Comparison of ENCODE assay signal across 20 cellular contexts in genomic region chr7:2288986-2289611, GRCh38. TPM values are rescaled to one million over a fixed set of nuclear protein-coding genes. Genes with fewer than 3 reads are reported as not detected.
A peak's percentile ranks its signal among the peaks of the same experiment; 100 is the strongest.
DNase-seq lines count a peak whose midpoint lies in the region; ATAC-seq and TF ChIP-seq lines count a peak whose summit lies in the region.
"Had no signal": no experiment of that assay in that cellular context is flagged by ENCODE, and none has a peak within 500 bp of the region (broad histone marks: within the 10 kb centered on the region; RNA-seq: fewer than 3 reads in every experiment).

No MANE protein-coding gene starts in this region.

- H3K4me1 Mint-ChIP-seq in mesothelial cell of epicardium = no peaks in the 10 kb centered on the region
- H3K4me1 Mint-ChIP-seq: activated CD4-positive, alpha-beta T cell treated with anti-CD3 and anti-CD28 coated beads, Interleukin-2, amount 10 ng/mL, durations not matched to agents 24 days and 14 days; activated naive CD4-positive, alpha-beta T cell treated with anti-CD3 and anti-CD28 coated beads, Interleukin-2, amount 50 U/mL, for 24 hours had no signal

- no peaks in the 10 kb centered on the region for H3K9me3 ChIP-seq in SU-DHL-6 (ENCODE audit: insufficient read depth, low read length)
- H3K9me3 ChIP-seq in stomach = no peaks in the 10 kb centered on the region
- H3K9me3 ChIP-seq: colonic mucosa, SK-N-SH had no signal

- H3K4me3 ChIP-seq in AG10803 (ENCODE audit: low read length) (peak overlapping the region; percentile 31), SU-DHL-6 (ENCODE audit: insufficient read depth, low read length, poor library complexity, severe bottlenecking) (no peak overlapping the region), stomach (no peak overlapping the region)
- H3K4me3 ChIP-seq: colonic mucosa, neural progenitor cell had no signal

- no peaks in the 10 kb centered on the region for H3K27me3 Mint-ChIP-seq in mesothelial cell of epicardium (ENCODE audit: low read depth)
- H3K27me3 Mint-ChIP-seq: activated CD4-positive, alpha-beta T cell treated with anti-CD3 and anti-CD28 coated beads, Interleukin-2, amount 10 ng/mL, durations not matched to agents 24 days and 14 days; activated naive CD4-positive, alpha-beta T cell treated with anti-CD3 and anti-CD28 coated beads, Interleukin-2, amount 50 U/mL, for 24 hours had no signal

- H4K20me1 ChIP-seq in SU-DHL-6 (ENCODE audit: low read depth, low read length) = no peaks in the 10 kb centered on the region

- H3K36me3 Mint-ChIP-seq in mesothelial cell of epicardium = peaks cover 6% of the 10 kb centered on the region
- H3K36me3 Mint-ChIP-seq: neural progenitor cell had no signal

- no peak overlapping the region for H3K4me3 Mint-ChIP-seq in mesothelial cell of epicardium
- H3K4me3 Mint-ChIP-seq: activated CD4-positive, alpha-beta T cell treated with anti-CD3 and anti-CD28 coated beads, Interleukin-2, amount 10 ng/mL, durations not matched to agents 24 days and 14 days; activated naive CD4-positive, alpha-beta T cell treated with anti-CD3 and anti-CD28 coated beads, Interleukin-2, amount 50 U/mL, for 24 hours; CD8-positive, alpha-beta T cell; neural progenitor cell had no signal

- no peaks in the 10 kb centered on the region for H3K27me3 ChIP-seq in SU-DHL-6 (ENCODE audit: low read length)
- no peaks in the 10 kb centered on the region for H3K27me3 ChIP-seq in stomach
- H3K27me3 ChIP-seq: colonic mucosa, neural progenitor cell had no signal

- TF ChIP-seq CTCF in AG10803 (conservative IDR thresholded peaks at IDR 0.05; ENCODE audit: low read length) (no peak), SU-DHL-6 (IDR thresholded peaks at IDR 0.05; ENCODE audit: insufficient read depth, low read length, poor library complexity, severe bottlenecking) (no peak), mesothelial cell of epicardium (IDR thresholded peaks at IDR 0.05; ENCODE audit: unreplicated experiment) (no peak), stomach (IDR thresholded peaks at IDR 0.05) (no peak)

- no peaks in the 10 kb centered on the region for H3K4me1 ChIP-seq in stomach
- H3K4me1 ChIP-seq: colonic mucosa, neural progenitor cell had no signal

- H3K79me2 ChIP-seq in SU-DHL-6 (ENCODE audit: insufficient read depth, low read length) = peaks cover 62% of the 10 kb centered on the region

- 0 out of 2 replicates have a peak overlapping the region, but pooled peaks have one; percentile 10 for H3K9ac ChIP-seq in SU-DHL-6 (ENCODE audit: low read length)
- H3K9ac ChIP-seq: neural progenitor cell, SK-N-SH had no signal

- no peaks in the 10 kb centered on the region for H3K9me3 Mint-ChIP-seq in mesothelial cell of epicardium
- H3K9me3 Mint-ChIP-seq: activated CD4-positive, alpha-beta T cell treated with anti-CD3 and anti-CD28 coated beads, Interleukin-2, amount 10 ng/mL, durations not matched to agents 24 days and 14 days; activated naive CD4-positive, alpha-beta T cell treated with anti-CD3 and anti-CD28 coated beads, Interleukin-2, amount 50 U/mL, for 24 hours; CD8-positive, alpha-beta T cell; neural progenitor cell had no signal

- ATAC-seq in GM18909 (IDR thresholded peaks at IDR 0.05; ENCODE audit: poor library complexity, unreplicated experiment) (peak; percentile 10), esophagus mucosa (no peak)
- ATAC-seq: CD8-positive, alpha-beta T cell; HCT116; Panc1 had no signal

- H3K27ac Mint-ChIP-seq in mesothelial cell of epicardium = peak overlapping the region; percentile 0
- H3K27ac Mint-ChIP-seq: activated CD4-positive, alpha-beta T cell treated with anti-CD3 and anti-CD28 coated beads, Interleukin-2, amount 10 ng/mL, durations not matched to agents 24 days and 14 days; activated naive CD4-positive, alpha-beta T cell treated with anti-CD3 and anti-CD28 coated beads, Interleukin-2, amount 50 U/mL, for 24 hours; CD8-positive, alpha-beta T cell had no signal

- H3K27ac ChIP-seq in SU-DHL-6 (ENCODE audit: low read depth, low read length) (peak overlapping the region; percentile 53), stomach (no peak overlapping the region)
- H3K27ac ChIP-seq: colonic mucosa, neural progenitor cell had no signal

- peaks cover 10% of the 10 kb centered on the region for H3F3A ChIP-seq in SU-DHL-6 (ENCODE audit: insufficient read depth)

- no peaks in the 10 kb centered on the region for H3K9me2 ChIP-seq in SU-DHL-6 (replicated peaks; ENCODE audit: insufficient read depth, low read length)
- H3K9me2 ChIP-seq: SK-N-SH had no signal

- intact Hi-C loops in stomach (cut with DNase I; ENCODE audit: low total_unique reads) = no loop called here

- H3K4me2 ChIP-seq in SU-DHL-6 (ENCODE audit: low read depth, low read length, poor library complexity, severe bottlenecking) = peak overlapping the region; percentile 36
- H3K4me2 ChIP-seq: neural progenitor cell, SK-N-SH had no signal

- H2AFZ ChIP-seq in SU-DHL-6 (ENCODE audit: low read depth, low read length, severe bottlenecking) = no peak overlapping the region
- H2AFZ ChIP-seq: neural progenitor cell had no signal

- no peak for TF ChIP-seq POLR2A in stomach (IDR thresholded peaks at IDR 0.05)

- H3K36me3 ChIP-seq in SU-DHL-6 (ENCODE audit: low read length) (no peaks in the 10 kb centered on the region), stomach (peaks cover 0 to 8% (median 3%) of the 10 kb centered on the region in 4 donors)
- H3K36me3 ChIP-seq: colonic mucosa, neural progenitor cell had no signal

- no peak for TF ChIP-seq EP300 in stomach (IDR thresholded peaks at IDR 0.05)

- WGBS in stomach, 5 donors = 77 to 88% (median 82%) methylated on average over 23 of the region's 23 CpGs

- DNase-seq in AG10803 (ENCODE audit: low read depth) (peak; percentile 46), mesothelial cell of epicardium (ENCODE audit: low spot score in 2 of 2, unreplicated experiment in 2 of 2) (no peak), stomach (no peak), SKM-1 treated with dmso at 0.1 percent for 144 hours (lab: John Stamatoyannopoulos, UW; ENCODE audit: unreplicated experiment) (no peak)
- DNase-seq in activated T-cell treated with anti-CD3 and anti-CD28 coated beads, Interleukin-2, amount 50 U/mL, for 1 hour = no peak
- DNase-seq: activated CD4-positive, alpha-beta T cell treated with anti-CD3 and anti-CD28 coated beads, Interleukin-2, amount 10 ng/mL, durations not matched to agents 24 days and 14 days; CD8-positive, alpha-beta T cell; colonic mucosa; DMS79 treated with DMSO at 0.1 percent for 48 hours; Karpas-422; NCI-H1105 treated with DMSO at 0.1 percent for 48 hours; NCI-H82; SK-N-SH had no signal

RNA-seq across cellular contexts. Expression of gene SNX8, which starts 25.1 kb away (rescaled TPM):
- 35.3 to 42.6 TPM (median 41.2 TPM) in 3 replicates for total RNA-seq in mesothelial cell of epicardium
- 21.7 TPM for total RNA-seq in esophagus mucosa
- total RNA-seq in stomach = 10 to 100 TPM in 3 of 5 donors, 1 to 10 TPM in 2; 7.7 to 72.9 (median 11.6) TPM
- polyA plus RNA-seq in stomach = 10 to 100 TPM; 11.7 to 13.4 (median 12.4) TPM

RNA-seq across cellular contexts. Expression of gene NUDT1, which starts 47.1 kb away (rescaled TPM):
- total RNA-seq in mesothelial cell of epicardium (16.1 to 19.2 TPM (median 17.3 TPM) in 3 replicates), esophagus mucosa (37.5 TPM), stomach (1 to 10 TPM in 3 of 5 donors, not detected in 2; 4.6 to 8.1 (median 6.2) TPM)
- polyA plus RNA-seq in stomach = 10 to 100 TPM; 15.9 to 37.1 (median 28.6) TPM

RNA-seq across cellular contexts. Expression of gene MRM2, which starts 47.1 kb away (rescaled TPM):
- total RNA-seq in mesothelial cell of epicardium (25.2 to 26.1 TPM (median 25.3 TPM) in 3 replicates), esophagus mucosa (17.3 TPM), stomach (10 to 100 TPM in 4 of 5 donors, 1 to 10 TPM in 1; 9.9 to 19.1 (median 17.1) TPM)
- polyA plus RNA-seq in stomach = 10 to 100 TPM; 17.4 to 22.3 (median 18.7) TPM

RNA-seq across cellular contexts. Expression of gene MAD1L1, which starts 56.4 kb away (rescaled TPM):
- total RNA-seq in mesothelial cell of epicardium (39.0 to 45.0 TPM (median 41.2 TPM) in 3 replicates), esophagus mucosa (23.7 TPM), stomach (100 to 1,000 TPM in 1 of 5 donors, 10 to 100 TPM in 4; 12.8 to 469 (median 25.0) TPM)
- polyA plus RNA-seq in stomach = 10 to 100 TPM; 25.8 to 36.0 (median 28.7) TPM
